In the genomic region with DNA sequence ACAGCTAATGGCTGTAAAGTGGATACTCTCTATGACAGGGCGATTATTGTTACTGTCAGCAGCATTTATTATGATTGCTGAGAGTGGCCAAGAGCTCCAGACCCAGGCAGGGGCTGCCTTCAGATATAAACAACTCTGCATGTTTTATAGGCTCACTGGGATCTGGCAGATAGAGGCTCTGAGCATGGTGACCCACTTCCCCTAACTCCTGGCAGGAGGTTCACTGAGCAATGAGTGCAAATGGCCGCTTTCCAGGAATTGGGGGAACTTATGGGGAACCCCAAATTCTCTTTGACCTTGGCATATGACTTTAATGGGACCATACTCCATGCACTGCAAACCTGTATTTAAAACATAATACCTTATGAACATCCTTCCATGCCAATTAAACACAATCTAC, we compare ENCODE assay signal across 16 cellular contexts. TPM values are rescaled to one million over a fixed set of nuclear protein-coding genes. Genes with fewer than 3 reads are reported as not detected.
"Had no signal": no experiment of that assay in that cellular context is flagged by ENCODE, and none has a peak within 500 bp of the region (broad histone marks: within the 10 kb centered on the region; RNA-seq: fewer than 3 reads in every experiment).

No MANE protein-coding gene starts in this region.

- H3K36me3 Mint-ChIP-seq: activated naive CD8-positive, alpha-beta T cell treated with anti-CD3 and anti-CD28 coated beads for 36 hours; stimulated activated naive B cell treated with anti-CD40 and anti-IgM and Interleukin-4, amounts not matched to agents 10 μg/mL and 1 μg/mL and 100 μg/mL, for 72 hours; T-cell had no signal

- DNase-seq: activated CD4-positive, alpha-beta T cell treated with anti-CD3 and anti-CD28 coated beads, Interleukin-2, amount 10 ng/mL, durations not matched to agents 24 days and 14 days; activated gamma-delta T cell treated with Interleukin-2 at 50 U/mL for 16 hours; activated naive CD8-positive, alpha-beta T cell treated with anti-CD3 and anti-CD28 coated beads for 36 hours; activated T-cell treated with anti-CD3 and anti-CD28 coated beads, Interleukin-2, amount 50 U/mL, for 48 hours; amniotic stem cell; effector memory CD4-positive, alpha-beta T cell; foreskin keratinocyte; hippocampal formation; mammary epithelial cell; nephron progenitor cell; nucleus accumbens; stimulated activated naive B cell treated with anti-CD40 and anti-IgM and Interleukin-4, amounts not matched to agents 10 μg/mL and 1 μg/mL and 100 μg/mL, for 72 hours; T-helper 9 cell had no signal

- H3K9me3 Mint-ChIP-seq: activated CD4-positive, alpha-beta T cell treated with anti-CD3 and anti-CD28 coated beads, Interleukin-2, amount 10 ng/mL, durations not matched to agents 24 days and 14 days; activated naive CD8-positive, alpha-beta T cell treated with anti-CD3 and anti-CD28 coated beads for 36 hours; dendritic cell treated with granulocyte-macrophage colony-stimulating factor and Interleukin-4, amounts not matched to agents 40 ng/mL and 50 ng/mL, for 4 days; nephron progenitor cell; stimulated activated naive B cell treated with anti-CD40 and anti-IgM and Interleukin-4, amounts not matched to agents 10 μg/mL and 1 μg/mL and 100 μg/mL, for 72 hours; T-cell had no signal

- H3K4me1 ChIP-seq: foreskin keratinocyte had no signal

- H3K4me3 Mint-ChIP-seq: activated CD4-positive, alpha-beta T cell treated with anti-CD3 and anti-CD28 coated beads, Interleukin-2, amount 10 ng/mL, durations not matched to agents 24 days and 14 days; activated naive CD8-positive, alpha-beta T cell treated with anti-CD3 and anti-CD28 coated beads for 36 hours; dendritic cell treated with granulocyte-macrophage colony-stimulating factor and Interleukin-4, amounts not matched to agents 40 ng/mL and 50 ng/mL, for 4 days; nephron progenitor cell; stimulated activated naive B cell treated with anti-CD40 and anti-IgM and Interleukin-4, amounts not matched to agents 10 μg/mL and 1 μg/mL and 100 μg/mL, for 72 hours; T-cell had no signal

- H3K27ac ChIP-seq: foreskin keratinocyte had no signal

- ATAC-seq: foreskin keratinocyte; SK-N-SH treated with all-trans-retinoic acid at 6 μM for 48 hours; stimulated activated naive B cell treated with anti-CD40 and anti-IgM and Interleukin-4, amounts not matched to agents 10 μg/mL and 1 μg/mL and 100 μg/mL, for 72 hours; T-cell had no signal

- H3K27ac Mint-ChIP-seq: activated CD4-positive, alpha-beta T cell treated with anti-CD3 and anti-CD28 coated beads, Interleukin-2, amount 10 ng/mL, durations not matched to agents 24 days and 14 days; activated naive CD8-positive, alpha-beta T cell treated with anti-CD3 and anti-CD28 coated beads for 36 hours; dendritic cell treated with granulocyte-macrophage colony-stimulating factor and Interleukin-4, amounts not matched to agents 40 ng/mL and 50 ng/mL, for 4 days; nephron progenitor cell; stimulated activated naive B cell treated with anti-CD40 and anti-IgM and Interleukin-4, amounts not matched to agents 10 μg/mL and 1 μg/mL and 100 μg/mL, for 72 hours; T-cell had no signal

- H3K4me1 Mint-ChIP-seq: activated CD4-positive, alpha-beta T cell treated with anti-CD3 and anti-CD28 coated beads, Interleukin-2, amount 10 ng/mL, durations not matched to agents 24 days and 14 days; activated naive CD8-positive, alpha-beta T cell treated with anti-CD3 and anti-CD28 coated beads for 36 hours; nephron progenitor cell; stimulated activated naive B cell treated with anti-CD40 and anti-IgM and Interleukin-4, amounts not matched to agents 10 μg/mL and 1 μg/mL and 100 μg/mL, for 72 hours; T-cell had no signal

RNA-seq across cellular contexts. Expression of a gene that starts 59.0 kb away (rescaled TPM):
- total RNA-seq: activated CD4-positive, alpha-beta T cell treated with anti-CD3 and anti-CD28 coated beads, Interleukin-2, amount 10 ng/mL, durations not matched to agents 24 days and 14 days; mammary epithelial cell had no signal
